Comparison of ENCODE assay signal across 1 cellular context in genomic region chr7:143002106-143002505, GRCh38.
TF ChIP-seq lines count a peak whose summit lies in the region.

No MANE protein-coding gene starts in this region.

TF ChIP-seq in GM23338, 12 proteins besides CTCF, POLR2A, EP300 and RAD21 (continued from another document):
- TF ChIP-seq CREB1 (CRISPR knock-in tag; IDR thresholded peaks at IDR 0.05; ENCODE audit: low read depth) (no peak), STAT1 (IDR thresholded peaks at IDR 0.05; ENCODE audit: unreplicated experiment) (no peak), ZNF331 (CRISPR knock-in tag; IDR thresholded peaks at IDR 0.05; ENCODE audit: low read depth) (no peak), JUNB (IDR thresholded peaks at IDR 0.05; ENCODE audit: unreplicated experiment) (no peak), NANOG (IDR thresholded peaks at IDR 0.05; ENCODE audit: borderline replicate concordance) (no peak), EZH2phosphoT487 (IDR thresholded peaks at IDR 0.05; ENCODE audit: unreplicated experiment) (no peak), ZNF114 (CRISPR knock-in tag; IDR thresholded peaks at IDR 0.05) (no peak), ETS1 (IDR thresholded peaks at IDR 0.05) (no peak), REST (IDR thresholded peaks at IDR 0.05; ENCODE audit: unreplicated experiment) (no peak), POLR2AphosphoS5 (IDR thresholded peaks at IDR 0.05; ENCODE audit: low read depth) (no peak)
